Comparison of ENCODE assay signal across 8 cellular contexts in genomic region chr11:9091044-9091936, GRCh38. TPM values are rescaled to one million over a fixed set of nuclear protein-coding genes. Genes with fewer than 3 reads are reported as not detected.
DNase-seq lines count a peak whose midpoint lies in the region; ATAC-seq and TF ChIP-seq lines count a peak whose summit lies in the region.

SCUBE2 (minus strand) TSS chr11:9091599; CDS start chr11:9091528, 71 bp downstream.

- H3K4me1 Mint-ChIP-seq in WTC11, result peaks cover 12% of the 10 kb centered on the region

- peak within 1 kb of the TSS; percentile 68 for H3K4me3 ChIP-seq in left ventricle myocardium inferior

- POLR2A ChIA-PET in WTC11 (lab: Charles Lee), result interaction anchor here (1.5 kb wide), 1 partner anchor 46 kb away, joined by 6 read pairs; no protein-coding TSS in a partner anchor

- no peak within 1 kb of the TSS for H3K27ac Mint-ChIP-seq in WTC11

- no peaks in the 10 kb centered on the region for H3K36me3 ChIP-seq in ES-I3 (ENCODE audit: insufficient read depth, low read length)
- no peaks in the 10 kb centered on the region for H3K36me3 ChIP-seq in left ventricle myocardium inferior

- peaks cover 48% of the 10 kb centered on the region for H3K27me3 Mint-ChIP-seq in WTC11 (ENCODE audit: low read depth)

- TF ChIP-seq CTCF in WTC11 (IDR thresholded peaks at IDR 0.05) (no peak), left ventricle myocardium inferior (IDR thresholded peaks at IDR 0.05; ENCODE audit: borderline replicate concordance) (no peak)

- peak within 1 kb of the TSS; percentile 66 for H3K4me3 Mint-ChIP-seq in WTC11

- DNase-seq in WTC11 (ENCODE audit: low spot score) (no peak), left ventricle myocardium inferior (no peak), sciatic nerve (ENCODE audit: low spot score) (no peak), DMS79 (lab: John Stamatoyannopoulos, UW) (no peak)
- DNase-seq in effector CD4-positive, alpha-beta T cell, result no peak

- H3K27ac ChIP-seq in left ventricle myocardium inferior (replicated peaks), result no peak within 1 kb of the TSS

- intact Hi-C loops in left ventricle myocardium inferior (cut with micrococcal nuclease) (no loop called here), sciatic nerve (cut with DNase I) (no loop called here)

- 0 out of 2 replicates have a peak, but pooled peaks cover 2% of the 10 kb centered on the region for H3K9me3 Mint-ChIP-seq in WTC11

- peak; percentile 50 for ATAC-seq in WTC11
- peak; percentile 55 for ATAC-seq in sciatic nerve
- ATAC-seq in GM21825 (IDR thresholded peaks at IDR 0.05; ENCODE audit: unreplicated experiment), result no peak
- no peak for ATAC-seq in HG03045 (IDR thresholded peaks at IDR 0.05; ENCODE audit: unreplicated experiment)

- H3K9me3 ChIP-seq in ES-I3 (ENCODE audit: control insufficient read depth, insufficient read depth, low read length) (no peaks in the 10 kb centered on the region), left ventricle myocardium inferior (replicated peaks) (no peaks in the 10 kb centered on the region)

- peak within 1 kb of the TSS; percentile 59; the same call in 1 of the 2 replicates for H3K9ac ChIP-seq in ES-I3 (ENCODE audit: low read depth, low read length)

- CTCF ChIA-PET in WTC11 (lab: Charles Lee), result interaction anchor here (1.2 to 6.5 kb wide), 7 partner anchors 8 to 415 kb away, joined by 3 to 64 read pairs (median 19); no protein-coding TSS in a partner anchor

- no peaks in the 10 kb centered on the region for H3K36me3 Mint-ChIP-seq in WTC11

- H3K4me1 ChIP-seq in ES-I3 (ENCODE audit: insufficient read depth, low read length) (peaks cover 10% of the 10 kb centered on the region), left ventricle myocardium inferior (peaks cover 10% of the 10 kb centered on the region)

- H3K27me3 ChIP-seq in left ventricle myocardium inferior (ENCODE audit: low read depth), result peaks cover 59% of the 10 kb centered on the region

TF ChIP-seq in WTC11, 78 proteins besides CTCF, POLR2A, EP300 and RAD21:
- TF ChIP-seq ETV6 (CRISPR knock-in tag; IDR thresholded peaks at IDR 0.05), result 0 out of 2 replicates have a peak, but pooled peaks have one; percentile 45
- TF ChIP-seq, protein P1, sequence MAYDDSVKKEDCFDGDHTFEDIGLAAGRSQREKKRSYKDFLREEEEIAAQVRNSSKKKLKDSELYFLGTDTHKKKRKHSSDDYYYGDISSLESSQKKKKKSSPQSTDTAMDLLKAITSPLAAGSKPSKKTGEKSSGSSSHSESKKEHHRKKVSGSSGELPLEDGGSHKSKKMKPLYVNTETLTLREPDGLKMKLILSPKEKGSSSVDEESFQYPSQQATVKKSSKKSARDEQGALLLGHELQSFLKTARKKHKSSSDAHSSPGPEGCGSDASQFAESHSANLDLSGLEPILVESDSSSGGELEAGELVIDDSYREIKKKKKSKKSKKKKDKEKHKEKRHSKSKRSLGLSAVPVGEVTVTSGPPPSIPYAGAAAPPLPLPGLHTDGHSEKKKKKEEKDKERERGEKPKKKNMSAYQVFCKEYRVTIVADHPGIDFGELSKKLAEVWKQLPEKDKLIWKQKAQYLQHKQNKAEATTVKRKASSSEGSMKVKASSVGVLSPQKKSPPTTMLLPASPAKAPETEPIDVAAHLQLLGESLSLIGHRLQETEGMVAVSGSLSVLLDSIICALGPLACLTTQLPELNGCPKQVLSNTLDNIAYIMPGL (CRISPR knock-in tag; IDR thresholded peaks at IDR 0.05), result peak; percentile 71; the same call in 1 of the 2 replicates
- no peak for TF ChIP-seq PRDM15 (CRISPR knock-in tag; IDR thresholded peaks at IDR 0.05)
- peak; percentile 18; the same call in 1 of the 2 replicates for TF ChIP-seq TP53 (CRISPR knock-in tag; IDR thresholded peaks at IDR 0.05)

RNA-seq across cellular contexts. Expression of gene SCUBE2, which starts in this region (rescaled TPM):
- total RNA-seq in WTC11 (2021) (0.64 to 1.9 TPM (median 1.2 TPM) in 3 replicates), left ventricle myocardium inferior (1.8 TPM), sciatic nerve (8.8 TPM)

Comparison
In these comparisons a context has a peak if more than half of its experiments do, and no peak if none do; other contexts are left out.
1. ATAC-seq: peak in WTC11 (single experiment) and sciatic nerve (single experiment); none in GM21825 (single experiment) and HG03045 (single experiment).